Comparison of ENCODE assay signal across 1 cellular context in the genomic region with DNA sequence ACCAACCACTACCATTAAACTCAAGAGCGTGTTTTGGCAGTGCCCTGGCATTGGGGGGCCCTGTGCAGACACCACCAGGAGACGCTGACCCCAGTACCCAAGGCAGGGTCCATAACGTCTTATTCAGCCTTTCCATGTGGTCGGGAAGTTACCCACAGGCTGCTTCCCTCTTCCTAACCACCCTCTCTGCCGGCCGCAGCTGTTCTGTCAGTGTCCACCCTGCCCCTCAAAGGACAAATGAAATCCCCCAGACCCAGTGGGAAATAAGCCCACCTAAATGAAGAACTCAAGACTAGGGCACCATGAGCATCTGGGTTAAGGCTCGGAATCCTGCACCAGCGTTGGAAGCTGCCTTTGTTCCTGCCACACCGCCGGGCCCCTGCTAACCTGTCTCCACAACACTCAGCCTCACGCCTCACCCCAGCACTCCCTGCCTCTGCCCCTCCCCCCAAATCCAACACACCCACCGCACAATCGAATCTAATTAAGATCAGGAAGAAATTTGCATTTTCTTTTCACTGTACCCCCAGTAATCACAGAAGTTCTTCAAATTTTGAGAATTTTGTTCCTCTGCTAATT.
TF ChIP-seq lines count a peak whose summit lies in the region.

No MANE protein-coding gene starts in this region.

TF ChIP-seq in HEK293, 187 proteins besides CTCF, POLR2A, EP300 and RAD21 (continued from another document):
- TF ChIP-seq, protein P1, sequence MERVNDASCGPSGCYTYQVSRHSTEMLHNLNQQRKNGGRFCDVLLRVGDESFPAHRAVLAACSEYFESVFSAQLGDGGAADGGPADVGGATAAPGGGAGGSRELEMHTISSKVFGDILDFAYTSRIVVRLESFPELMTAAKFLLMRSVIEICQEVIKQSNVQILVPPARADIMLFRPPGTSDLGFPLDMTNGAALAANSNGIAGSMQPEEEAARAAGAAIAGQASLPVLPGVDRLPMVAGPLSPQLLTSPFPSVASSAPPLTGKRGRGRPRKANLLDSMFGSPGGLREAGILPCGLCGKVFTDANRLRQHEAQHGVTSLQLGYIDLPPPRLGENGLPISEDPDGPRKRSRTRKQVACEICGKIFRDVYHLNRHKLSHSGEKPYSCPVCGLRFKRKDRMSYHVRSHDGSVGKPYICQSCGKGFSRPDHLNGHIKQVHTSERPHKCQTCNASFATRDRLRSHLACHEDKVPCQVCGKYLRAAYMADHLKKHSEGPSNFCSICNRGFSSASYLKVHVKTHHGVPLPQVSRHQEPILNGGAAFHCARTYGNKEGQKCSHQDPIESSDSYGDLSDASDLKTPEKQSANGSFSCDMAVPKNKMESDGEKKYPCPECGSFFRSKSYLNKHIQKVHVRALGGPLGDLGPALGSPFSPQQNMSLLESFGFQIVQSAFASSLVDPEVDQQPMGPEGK (tag by site-specific recombination; IDR thresholded peaks at IDR 0.05), result peak; percentile 39; the same call in 1 of the 2 replicates
- no peak for TF ChIP-seq ZNF266 (tag by site-specific recombination; IDR thresholded peaks at IDR 0.05; ENCODE audit: low read depth)
- no peak for TF ChIP-seq ZNF391 (tag by site-specific recombination; IDR thresholded peaks at IDR 0.05; ENCODE audit: borderline replicate concordance, low read depth)
- peak; percentile 68 for TF ChIP-seq KLF9 (tag by site-specific recombination; IDR thresholded peaks at IDR 0.05; ENCODE audit: low read depth)
